Comparison of ENCODE assay signal across 8 cellular contexts in the genomic region with DNA sequence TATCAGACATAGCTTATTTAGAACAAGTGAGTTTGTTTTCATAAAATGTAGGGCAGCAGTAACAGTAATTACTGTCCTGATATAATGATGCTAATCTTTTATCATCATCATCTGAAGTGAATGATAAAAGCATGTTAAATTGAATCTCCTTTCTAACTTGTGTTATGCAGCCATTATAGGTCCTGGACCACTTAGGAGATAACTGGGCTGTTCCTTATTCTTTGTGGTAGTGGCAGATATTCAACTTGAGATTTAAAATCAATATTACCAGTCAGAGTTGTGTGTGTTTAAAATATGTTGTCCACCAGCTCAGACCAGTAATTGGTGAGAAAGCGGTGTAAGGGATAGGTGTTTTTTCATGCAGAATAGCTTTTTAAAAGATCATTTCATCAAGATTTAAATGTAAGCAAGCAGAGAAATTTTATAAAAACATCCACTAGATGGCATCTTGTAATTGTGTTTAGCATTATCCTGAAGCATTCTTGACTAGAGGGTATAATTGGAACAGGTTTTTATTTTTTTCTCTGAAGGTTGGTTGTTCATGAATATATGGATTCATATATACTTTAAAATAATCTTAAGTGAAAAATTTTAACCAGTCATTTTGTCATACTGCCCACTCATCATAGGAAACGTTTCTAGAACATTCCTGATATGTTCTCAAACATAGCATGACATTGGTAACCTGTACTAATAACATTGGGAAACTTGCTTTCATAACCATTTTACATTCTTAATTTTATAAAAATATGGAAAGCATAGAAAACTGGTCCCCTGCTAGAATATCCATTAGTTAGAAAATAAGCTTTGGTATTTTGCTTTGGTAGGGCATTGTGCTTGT.
DNase-seq lines count a peak whose midpoint lies in the region; ATAC-seq and TF ChIP-seq lines count a peak whose summit lies in the region.

No MANE protein-coding gene starts in this region.

- H3K4me1 ChIP-seq in DND-41 (ENCODE audit: insufficient read depth, low read length) (no peaks in the 10 kb centered on the region), foreskin keratinocyte (peaks cover 4% of the 10 kb centered on the region)

- H3K27ac ChIP-seq in DND-41 (ENCODE audit: low read length) (no peak overlapping the region), SK-N-MC (no peak overlapping the region), foreskin keratinocyte (no peak overlapping the region)

- H3K9ac ChIP-seq in DND-41 (ENCODE audit: low read depth, low read length): no peak overlapping the region
- no peak overlapping the region for H3K9ac ChIP-seq in SK-N-MC (ENCODE audit: insufficient read length)

- H3K4me2 ChIP-seq in DND-41 (ENCODE audit: insufficient read depth, low read length): no peak overlapping the region

- no peaks in the 10 kb centered on the region for H3K36me3 ChIP-seq in DND-41 (ENCODE audit: insufficient read depth, low read length)
- H3K36me3 ChIP-seq in SK-N-MC (ENCODE audit: insufficient read depth, low read length): no peaks in the 10 kb centered on the region
- H3K36me3 ChIP-seq in H7 (replicated peaks; ENCODE audit: control insufficient read depth, insufficient read depth, low read length): no peaks in the 10 kb centered on the region

- no peak overlapping the region for H2AFZ ChIP-seq in DND-41 (ENCODE audit: low read depth, low read length)

- H4K20me1 ChIP-seq in DND-41 (ENCODE audit: insufficient read depth, low read length): peaks cover 17% of the 10 kb centered on the region; the same call in 1 of the 2 replicates

- TF ChIP-seq CTCF in DND-41 (IDR thresholded peaks at IDR 0.05; ENCODE audit: borderline replicate concordance, extremely low read depth, low read length, poor library complexity, severe bottlenecking) (peak; percentile 67), LNCAP (IDR thresholded peaks at IDR 0.05) (peak; percentile 62), foreskin keratinocyte (conservative IDR thresholded peaks at IDR 0.05) (peak; percentile 71)

- H3K27me3 ChIP-seq in DND-41 (ENCODE audit: insufficient read depth, low read length, poor library complexity): no peaks in the 10 kb centered on the region
- H3K27me3 ChIP-seq in foreskin keratinocyte: no peaks in the 10 kb centered on the region
- H3K27me3 ChIP-seq in H7 (ENCODE audit: control insufficient read depth, insufficient read depth, low read length): no peaks in the 10 kb centered on the region

- ATAC-seq in DND-41 (ENCODE audit: insufficient read depth, low read depth): peak; percentile 71
- ATAC-seq in foreskin keratinocyte: peak; percentile 61
- ATAC-seq in GM21717 (IDR thresholded peaks at IDR 0.05; ENCODE audit: unreplicated experiment): no peak

- peaks cover 3% of the 10 kb centered on the region for H3K79me2 ChIP-seq in DND-41 (ENCODE audit: insufficient read depth, low read length)

- H3K9me3 ChIP-seq in DND-41 (ENCODE audit: insufficient read depth, low read length, severe bottlenecking): no peaks in the 10 kb centered on the region
- no peaks in the 10 kb centered on the region for H3K9me3 ChIP-seq in SK-N-MC (ENCODE audit: low read depth, low read length)

- DNase-seq in DND-41 (no peak), SK-N-MC (ENCODE audit: low read depth, low spot score) (peak; percentile 18), foreskin keratinocyte (no peak), superior temporal gyrus (ENCODE audit: extremely low spot score) (peak; percentile 90), H7 (no peak)
- DNase-seq in stimulated activated CD8-positive, alpha-beta memory T cell treated with anti-CD3 and anti-CD28 coated beads, Interleukin-4, amount 100 ng/mL, for 48 hours: no peak

- H3K4me3 ChIP-seq in DND-41 (ENCODE audit: low read depth in 1 of 2, low read length in 2 of 2) (no peak overlapping the region), SK-N-MC (no peak overlapping the region), H7 (ENCODE audit: insufficient read depth, low read depth, low read length) (no peak overlapping the region)

Comparison
In these comparisons a context has a peak if more than half of its experiments do, and no peak if none do; other contexts are left out.
1. DNase-seq: peak in SK-N-MC (single experiment) and superior temporal gyrus (single experiment); none in DND-41 (single experiment), foreskin keratinocyte (0 of 2), H7 (single experiment) and stimulated activated CD8-positive, alpha-beta memory T cell treated with anti-CD3 and anti-CD28 coated beads, Interleukin-4, amount 100 ng/mL, for 48 hours (single experiment).
2. Peak in every context shown above with its lines, with median percentiles within 50 percentile points of each other: CTCF ChIP-seq.